27 cellular contexts compared by ENCODE assay signal in the genomic region with DNA sequence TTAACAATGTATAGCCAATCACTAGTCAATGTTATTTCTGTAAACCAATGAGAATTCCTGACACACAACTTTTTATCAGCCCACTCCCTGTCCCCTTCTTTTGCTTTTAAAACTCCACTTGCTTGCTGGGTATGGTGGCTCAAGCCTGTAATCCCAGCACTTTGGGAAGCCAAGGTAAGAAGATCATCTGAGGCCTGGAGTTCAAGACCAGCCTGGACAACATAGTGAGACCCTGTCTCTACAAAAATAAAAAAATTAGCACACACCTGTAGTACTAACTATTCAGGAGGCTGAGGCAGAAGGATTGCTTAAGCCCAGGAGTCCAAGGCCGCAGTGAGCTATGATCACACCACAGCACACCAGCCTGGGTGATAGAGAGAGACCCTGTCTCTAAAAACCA.
DNase-seq lines count a peak whose midpoint lies in the region; ATAC-seq, FAIRE-seq and TF ChIP-seq lines count a peak whose summit lies in the region.
"Had no signal": no experiment of that assay in that cellular context is flagged by ENCODE, and none has a peak within 500 bp of the region (broad histone marks: within the 10 kb centered on the region; RNA-seq: fewer than 3 reads in every experiment).

No MANE protein-coding gene starts in this region.

- H3K23me2 ChIP-seq in H9 (ENCODE audit: insufficient read length, low read depth, low read length, poor library complexity, severe bottlenecking), result no peaks in the 10 kb centered on the region

- no peak overlapping the region for H3K56ac ChIP-seq in H9 (ENCODE audit: insufficient read length, low read depth, low read length)

- in situ Hi-C loops in brain microvascular endothelial cell (cut with HindIII; ENCODE audit: low pct_ligation_motif_present, low sequenced_read_pairs), result no loop called here

- peaks cover 4% of the 10 kb centered on the region for H3K4me1 ChIP-seq in H9 (ENCODE audit: insufficient read depth, low read length)
- H3K4me1 ChIP-seq in endodermal cell (ENCODE audit: control insufficient read depth, insufficient read depth, low read length), result peaks cover 8% of the 10 kb centered on the region
- H3K4me1 ChIP-seq: BLaER1, SJSA1, tibial nerve had no signal

- no peak overlapping the region for H3K4ac ChIP-seq in H9 (ENCODE audit: low read depth, low read length)

- peak overlapping the region; percentile 81 for H3K27ac Mint-ChIP-seq in activated naive CD8-positive, alpha-beta T cell treated with anti-CD3 and anti-CD28 coated beads, Interleukin-2, amount 10 ng/mL, durations not matched to agents 7 days and 5 days
- no peak overlapping the region for H3K27ac Mint-ChIP-seq in activated naive CD8-positive, alpha-beta T cell treated with anti-CD3 and anti-CD28 coated beads, Interleukin-2, amount 50 U/mL, for 24 hours
- H3K27ac Mint-ChIP-seq in H9 (peak overlapping the region in 2 of 3 experiments; percentile 61 to 86; a peak in 1 of 7 replicates), endodermal cell (peak overlapping the region; percentile 53)
- H3K27ac Mint-ChIP-seq: dendritic cell treated with granulocyte-macrophage colony-stimulating factor and Interleukin-4, amounts not matched to agents 40 ng/mL and 50 ng/mL, for 4 days had no signal

- H3K36me3 ChIP-seq in endodermal cell (ENCODE audit: control insufficient read depth, insufficient read depth, low read length) (peaks cover 14% of the 10 kb centered on the region), brain microvascular endothelial cell (replicated peaks) (peaks cover 4% of the 10 kb centered on the region)
- H3K36me3 ChIP-seq: SJSA1 had no signal

- no peak overlapping the region for H4K8ac ChIP-seq in H9 (replicated peaks; ENCODE audit: insufficient read length, low read depth, low read length)

- no peaks in the 10 kb centered on the region for H3K9me3 Mint-ChIP-seq in activated naive CD8-positive, alpha-beta T cell treated with anti-CD3 and anti-CD28 coated beads, Interleukin-2, amount 10 ng/mL, durations not matched to agents 7 days and 5 days
- H3K9me3 Mint-ChIP-seq in activated naive CD8-positive, alpha-beta T cell treated with anti-CD3 and anti-CD28 coated beads, Interleukin-2, amount 50 U/mL, for 24 hours, result no peaks in the 10 kb centered on the region
- no peaks in the 10 kb centered on the region for H3K9me3 Mint-ChIP-seq in H9
- H3K9me3 Mint-ChIP-seq in endodermal cell, result peaks cover 6% of the 10 kb centered on the region
- H3K9me3 Mint-ChIP-seq: dendritic cell treated with granulocyte-macrophage colony-stimulating factor and Interleukin-4, amounts not matched to agents 40 ng/mL and 50 ng/mL, for 4 days; nephron had no signal

- H3K36me3 Mint-ChIP-seq in activated naive CD8-positive, alpha-beta T cell treated with anti-CD3 and anti-CD28 coated beads, Interleukin-2, amount 10 ng/mL, durations not matched to agents 7 days and 5 days, result peaks cover 10% of the 10 kb centered on the region
- H3K36me3 Mint-ChIP-seq in activated naive CD8-positive, alpha-beta T cell treated with anti-CD3 and anti-CD28 coated beads, Interleukin-2, amount 50 U/mL, for 24 hours (ENCODE audit: low read depth), result no peaks in the 10 kb centered on the region
- H3K36me3 Mint-ChIP-seq in H9 (ENCODE audit: insufficient read depth in 1 of 3, low read depth in 3 of 3) (peaks cover 0 to 2% (median 0%) of the 10 kb centered on the region in 3 experiments; a peak in 1 of 7 replicates), endodermal cell (ENCODE audit: low read depth) (peaks cover 8% of the 10 kb centered on the region)

- POLR2A ChIA-PET in activated naive CD8-positive, alpha-beta T cell treated with anti-CD3 and anti-CD28 coated beads, Interleukin-2, amount 10 ng/mL, durations not matched to agents 7 days and 5 days (lab: Charles Lee), result interaction anchor here (1.1 to 1.3 kb wide), 2 partner anchors 132 to 133 kb away, joined by 3 to 4 read pairs; a partner anchor contains a TSS

- no peaks in the 10 kb centered on the region for H4K20me1 ChIP-seq in H9 (ENCODE audit: control insufficient read depth, insufficient read depth, insufficient read length)

- no peak overlapping the region for H2AFZ ChIP-seq in H9 (ENCODE audit: low read length)

- no peak overlapping the region for H3K9ac ChIP-seq in H9 (ENCODE audit: extremely low read depth, insufficient read length, low read length)
- no peak overlapping the region for H3K9ac ChIP-seq in endodermal cell (ENCODE audit: extremely low read depth, low read length, poor library complexity, severe bottlenecking)
- H3K9ac ChIP-seq: BLaER1 had no signal

- H3K27me3 ChIP-seq in H9 (ENCODE audit: insufficient read depth, low read length), result no peaks in the 10 kb centered on the region
- H3K27me3 ChIP-seq in endodermal cell (ENCODE audit: control insufficient read depth, insufficient read depth, low read length, poor library complexity, severe bottlenecking), result no peaks in the 10 kb centered on the region
- no peaks in the 10 kb centered on the region for H3K27me3 ChIP-seq in brain microvascular endothelial cell (replicated peaks)
- H3K27me3 ChIP-seq: BLaER1, SJSA1, tibial nerve had no signal

- H3K4me3 Mint-ChIP-seq in activated naive CD8-positive, alpha-beta T cell treated with anti-CD3 and anti-CD28 coated beads, Interleukin-2, amount 10 ng/mL, durations not matched to agents 7 days and 5 days, result peak overlapping the region; percentile 79
- H3K4me3 Mint-ChIP-seq in activated naive CD8-positive, alpha-beta T cell treated with anti-CD3 and anti-CD28 coated beads, Interleukin-2, amount 50 U/mL, for 24 hours, result no peak overlapping the region
- H3K4me3 Mint-ChIP-seq in H9 (no peak overlapping the region), endodermal cell (no peak overlapping the region)
- H3K4me3 Mint-ChIP-seq: dendritic cell treated with granulocyte-macrophage colony-stimulating factor and Interleukin-4, amounts not matched to agents 40 ng/mL and 50 ng/mL, for 4 days; nephron had no signal

- H2BK20ac ChIP-seq in H9 (ENCODE audit: low read depth, low read length, poor library complexity, severe bottlenecking), result no peak overlapping the region

- H2BK120ac ChIP-seq in H9 (ENCODE audit: low read depth, low read length, poor library complexity, severe bottlenecking), result no peak overlapping the region

- no peak overlapping the region for H3T11ph ChIP-seq in H9 (ENCODE audit: low read length)

- no peak overlapping the region for H2BK12ac ChIP-seq in H9 (ENCODE audit: insufficient read length, low read depth, low read length)

- TF ChIP-seq CTCF in H9 (conservative IDR thresholded peaks at IDR 0.05), result no peak
- no peak for TF ChIP-seq CTCF in endodermal cell (conservative IDR thresholded peaks at IDR 0.05)
- no peak for TF ChIP-seq CTCF in brain microvascular endothelial cell (IDR thresholded peaks at IDR 0.05; ENCODE audit: low read depth, low read length, missing control alignments)

- no peak overlapping the region for H3K14ac ChIP-seq in H9 (ENCODE audit: insufficient read depth, low read length)

- H4K91ac ChIP-seq in H9 (ENCODE audit: insufficient read length, low read depth, low read length), result no peak overlapping the region

- no peaks in the 10 kb centered on the region for H3K79me2 ChIP-seq in H9 (ENCODE audit: insufficient read depth, low read length)

- WGBS in H9 (ENCODE audit: extremely low coverage, insufficient read length, low lambda C conversion rate), result no CpG with 5 or more reads among the region's 1 CpG
- WGBS in endodermal cell (ENCODE audit: insufficient coverage in 1 of 2, insufficient read length in 1 of 2), 2 experiments, result 100% methylated on average over 1 of the region's 1 CpG; no CpG with 5 or more reads in 1 of the 2 experiments

- no peak overlapping the region for H2AK5ac ChIP-seq in H9 (ENCODE audit: insufficient read length, low read length)

- no peak overlapping the region for H2BK5ac ChIP-seq in H9 (ENCODE audit: insufficient read length, low read length)

- no peak for ATAC-seq in activated naive CD8-positive, alpha-beta T cell treated with anti-CD3 and anti-CD28 coated beads, Interleukin-2, amount 10 ng/mL, durations not matched to agents 7 days and 5 days (ENCODE audit: low read depth)
- no peak for ATAC-seq in activated naive CD8-positive, alpha-beta T cell treated with anti-CD3 and anti-CD28 coated beads, Interleukin-2, amount 50 U/mL, for 24 hours
- no peak for ATAC-seq in GM18867 (IDR thresholded peaks at IDR 0.05; ENCODE audit: unreplicated experiment)
- ATAC-seq: left ventricle myocardium superior had no signal

- FAIRE-seq in urothelium cell line (lab: Jason Lieb, UNC), result peak; percentile 70
- FAIRE-seq: D721Med, endometrium, islet of Langerhans had no signal

- no peak overlapping the region for H3K4me3 ChIP-seq in endodermal cell (ENCODE audit: low read length)
- H3K4me3 ChIP-seq in brain microvascular endothelial cell (ENCODE audit: low read depth, low read length), result no peak overlapping the region
- H3K4me3 ChIP-seq: BLaER1, SJSA1, skin epidermis, tibial nerve had no signal

- H3K4me1 Mint-ChIP-seq in activated naive CD8-positive, alpha-beta T cell treated with anti-CD3 and anti-CD28 coated beads, Interleukin-2, amount 10 ng/mL, durations not matched to agents 7 days and 5 days, result peaks cover 32% of the 10 kb centered on the region
- H3K4me1 Mint-ChIP-seq in activated naive CD8-positive, alpha-beta T cell treated with anti-CD3 and anti-CD28 coated beads, Interleukin-2, amount 50 U/mL, for 24 hours, result peaks cover 31% of the 10 kb centered on the region
- H3K4me1 Mint-ChIP-seq in H9, result peaks cover 28 to 32% of the 10 kb centered on the region in 2 experiments
- H3K4me1 Mint-ChIP-seq in endodermal cell, result peaks cover 30% of the 10 kb centered on the region

- no peak overlapping the region for H3K23ac ChIP-seq in H9 (ENCODE audit: insufficient read length, low read depth, low read length)

- H3K27ac ChIP-seq in H9 (ENCODE audit: insufficient read length, low read depth, low read length) (no peak overlapping the region), endodermal cell (ENCODE audit: low read depth, low read length) (no peak overlapping the region), brain microvascular endothelial cell (no peak overlapping the region)
- H3K27ac ChIP-seq: BLaER1, SJSA1, skin epidermis, tibial nerve had no signal

- H3K9me3 ChIP-seq in H9 (ENCODE audit: control insufficient read depth, low read depth, low read length), result no peaks in the 10 kb centered on the region
- no peaks in the 10 kb centered on the region for H3K9me3 ChIP-seq in endodermal cell (ENCODE audit: control insufficient read depth, low read length)
- H3K9me3 ChIP-seq: BLaER1, SJSA1, tibial nerve had no signal

- no peak for DNase-seq in activated naive CD8-positive, alpha-beta T cell treated with anti-CD3 and anti-CD28 coated beads, Interleukin-2, amount 10 ng/mL, durations not matched to agents 7 days and 5 days
- DNase-seq in activated naive CD8-positive, alpha-beta T cell treated with anti-CD3 and anti-CD28 coated beads, Interleukin-2, amount 50 U/mL, for 24 hours, result no peak
- DNase-seq in H9 (no peak), endodermal cell (no peak), urothelium cell line (ENCODE audit: low spot score) (no peak), brain microvascular endothelial cell (no peak)
- DNase-seq: activated CD4-positive, alpha-beta T cell treated with anti-CD3 and anti-CD28 coated beads for 1 hour; activated CD8-positive, alpha-beta memory T cell treated with anti-CD3 and anti-CD28 coated beads for 24 hours; activated naive CD4-positive, alpha-beta T cell treated with Interleukin-2 at 50 U/mL for 16 hours; aorta; Karpas-422; left ventricle myocardium superior; midbrain; NCI-H1436; NCI-H446; NCI-H82; RPMI8226 had no signal

- no peak overlapping the region for H3K18ac ChIP-seq in H9 (ENCODE audit: insufficient read length, low read depth, low read length)

- no peak overlapping the region for H4K5ac ChIP-seq in H9 (ENCODE audit: insufficient read length, low read depth, low read length)

- no peaks in the 10 kb centered on the region for H3K27me3 Mint-ChIP-seq in activated naive CD8-positive, alpha-beta T cell treated with anti-CD3 and anti-CD28 coated beads, Interleukin-2, amount 10 ng/mL, durations not matched to agents 7 days and 5 days
- H3K27me3 Mint-ChIP-seq in activated naive CD8-positive, alpha-beta T cell treated with anti-CD3 and anti-CD28 coated beads, Interleukin-2, amount 50 U/mL, for 24 hours, result no peaks in the 10 kb centered on the region
- H3K27me3 Mint-ChIP-seq in H9 (ENCODE audit: low read depth) (no peaks in the 10 kb centered on the region), endodermal cell (ENCODE audit: insufficient read depth) (no peaks in the 10 kb centered on the region)
- H3K27me3 Mint-ChIP-seq: dendritic cell treated with granulocyte-macrophage colony-stimulating factor and Interleukin-4, amounts not matched to agents 40 ng/mL and 50 ng/mL, for 4 days had no signal

- H2BK15ac ChIP-seq in H9 (ENCODE audit: low read depth, low read length), result no peak overlapping the region

- H3K4me2 ChIP-seq in H9 (ENCODE audit: insufficient read depth, insufficient read length, low read length), result no peak overlapping the region
- H3K4me2 ChIP-seq: BLaER1 had no signal

- no peaks in the 10 kb centered on the region for H3K79me1 ChIP-seq in H9 (ENCODE audit: insufficient read depth, low read depth, low read length, poor library complexity, severe bottlenecking)
